ENCODE assay signal across 9 cellular contexts in genomic region chr1:155321577-155322497, GRCh38. TPM values are rescaled to one million over a fixed set of nuclear protein-coding genes. Genes with fewer than 3 reads are reported as not detected.
A peak's percentile ranks its signal among the peaks of the same experiment; 100 is the strongest.
DNase-seq lines count a peak whose midpoint lies in the region; ATAC-seq and TF ChIP-seq lines count a peak whose summit lies in the region.
"Had no signal": no experiment of that assay in that cellular context is flagged by ENCODE, and none has a peak within 500 bp of the region (broad histone marks: within the 10 kb centered on the region; RNA-seq: fewer than 3 reads in every experiment).

No MANE protein-coding gene starts in this region.

- no peaks in the 10 kb centered on the region for H3K27me3 ChIP-seq in H9 (ENCODE audit: insufficient read depth, low read length)
- no peaks in the 10 kb centered on the region for H3K27me3 ChIP-seq in heart right ventricle
- no peaks in the 10 kb centered on the region for H3K27me3 ChIP-seq in skeletal muscle tissue (ENCODE audit: control insufficient read depth in 3 of 3, insufficient read depth in 3 of 3, low read length in 3 of 3)

- intact Hi-C loops in heart right ventricle (cut with DNase I), result loop anchor here (2.0 to 5.0 kb wide), 7 partner anchors 45 to 270 kb away; partner anchors contain the start of genes HCN3 (in 6 of the 10), MTX1 (in 2 of the 10), THBS3 (in 2 of the 10) and ENTREP3 (in 1 of the 10)

- H3K9me3 ChIP-seq in H9 (ENCODE audit: control insufficient read depth, low read depth, low read length) (no peaks in the 10 kb centered on the region), heart right ventricle (no peaks in the 10 kb centered on the region), skeletal muscle tissue (ENCODE audit: control insufficient read depth in 3 of 3, low read length in 3 of 3) (no peaks in the 10 kb centered on the region)

- H3K79me1 ChIP-seq in H9 (ENCODE audit: insufficient read depth, low read depth, low read length, poor library complexity, severe bottlenecking), result no peaks in the 10 kb centered on the region

- H3K56ac ChIP-seq in H9 (ENCODE audit: insufficient read length, low read depth, low read length), result no peak overlapping the region

- H3K4ac ChIP-seq in H9 (ENCODE audit: low read depth, low read length), result no peak overlapping the region

- no peaks in the 10 kb centered on the region for H3K79me2 ChIP-seq in H9 (ENCODE audit: insufficient read depth, low read length)

- H4K91ac ChIP-seq in H9 (ENCODE audit: insufficient read length, low read depth, low read length), result no peak overlapping the region

- no peaks in the 10 kb centered on the region for H3K9me3 Mint-ChIP-seq in H9

- H3K23me2 ChIP-seq in H9 (ENCODE audit: insufficient read length, low read depth, low read length, poor library complexity, severe bottlenecking), result peaks cover 31% of the 10 kb centered on the region

- H3T11ph ChIP-seq in H9 (ENCODE audit: low read length), result no peak overlapping the region

- no peak overlapping the region for H2BK12ac ChIP-seq in H9 (ENCODE audit: insufficient read length, low read depth, low read length)

- H2BK15ac ChIP-seq in H9 (ENCODE audit: low read depth, low read length), result no peak overlapping the region

- H3K36me3 ChIP-seq in heart right ventricle (peaks cover 0 to 45% (median 9%) of the 10 kb centered on the region in 9 donors), skeletal muscle tissue (ENCODE audit: control insufficient read depth in 3 of 3, insufficient read depth in 3 of 3, low read length in 3 of 3) (peaks cover 8 to 13% (median 12%) of the 10 kb centered on the region in 3 donors)

- H3K4me3 ChIP-seq in WI38 (ENCODE audit: low read depth, low read length) (peak overlapping the region; percentile 89), heart right ventricle (peak overlapping the region; percentile 67 to 95 (median 84)), skeletal muscle tissue (ENCODE audit: low read length in 3 of 3) (peak overlapping the region; percentile 76 to 80 (median 79))

- peaks cover 11 to 34% (median 27%) of the 10 kb centered on the region in 3 experiments; a peak in 6 of 7 replicates for H3K36me3 Mint-ChIP-seq in H9 (ENCODE audit: insufficient read depth in 1 of 3, low read depth in 3 of 3)

- no CpG with 5 or more reads among the region's 29 CpGs for WGBS in H9 (ENCODE audit: extremely low coverage, insufficient read length, low lambda C conversion rate)
- 44 to 47% methylated on average over 27 to 29 of the region's 29 CpGs for WGBS in heart right ventricle, 2 donors

- H3K9ac ChIP-seq in H9 (ENCODE audit: extremely low read depth, insufficient read length, low read length), result no peak overlapping the region
- peak overlapping the region; percentile 51 to 59 (median 51) for H3K9ac ChIP-seq in skeletal muscle tissue (ENCODE audit: low read depth in 1 of 3, low read length in 3 of 3)

- H4K5ac ChIP-seq in H9 (ENCODE audit: insufficient read length, low read depth, low read length), result no peak overlapping the region

- H3K4me1 ChIP-seq in H9 (ENCODE audit: insufficient read depth, low read length) (peaks cover 2% of the 10 kb centered on the region; the same call in 1 of the 2 replicates), heart right ventricle (peaks cover 7 to 53% (median 40%) of the 10 kb centered on the region in 9 donors), skeletal muscle tissue (ENCODE audit: control insufficient read depth in 3 of 3, insufficient read depth in 3 of 3, low read length in 3 of 3) (peaks cover 32 to 51% (median 35%) of the 10 kb centered on the region in 3 donors)

- H4K20me1 ChIP-seq in H9 (ENCODE audit: control insufficient read depth, insufficient read depth, insufficient read length), result no peaks in the 10 kb centered on the region

- H2BK20ac ChIP-seq in H9 (ENCODE audit: low read depth, low read length, poor library complexity, severe bottlenecking), result no peak overlapping the region

- H3K27ac Mint-ChIP-seq in H9, result peak overlapping the region in 1 of 3 experiments; percentile 59; a peak in 1 of 7 replicates

- no peak for ATAC-seq in heart right ventricle
- no peak for ATAC-seq in HG02571 (IDR thresholded peaks at IDR 0.05; ENCODE audit: unreplicated experiment)
- ATAC-seq in GM21360 (IDR thresholded peaks at IDR 0.05; ENCODE audit: unreplicated experiment), result no peak
- ATAC-seq in GM18868 (IDR thresholded peaks at IDR 0.05; ENCODE audit: unreplicated experiment), result no peak

- peak overlapping the region; percentile 86 to 93 for H3K4me3 Mint-ChIP-seq in H9

- no peak overlapping the region for H4K8ac ChIP-seq in H9 (replicated peaks; ENCODE audit: insufficient read length, low read depth, low read length)

- H3K4me1 Mint-ChIP-seq in H9, result peaks cover 40 to 42% of the 10 kb centered on the region in 2 experiments

- no peak overlapping the region; the same call in 1 of the 2 replicates for H3K14ac ChIP-seq in H9 (ENCODE audit: insufficient read depth, low read length)

- H2BK120ac ChIP-seq in H9 (ENCODE audit: low read depth, low read length, poor library complexity, severe bottlenecking), result no peak overlapping the region

- H3K27ac ChIP-seq in H9 (ENCODE audit: insufficient read length, low read depth, low read length) (no peak overlapping the region), heart right ventricle (peak overlapping the region; percentile 49 to 98 (median 97)), skeletal muscle tissue (ENCODE audit: low read depth, low read length) (peak overlapping the region; percentile 89)

- DNase-seq in H9 (peak; percentile 48), heart right ventricle (peak in 1 of 2 donors; percentile 22)
- DNase-seq in stimulated activated CD8-positive, alpha-beta memory T cell treated with anti-CD3 and anti-CD28 coated beads, Interleukin-4, amount 100 ng/mL, for 48 hours, result no peak

- no peak overlapping the region for H2AFZ ChIP-seq in H9 (ENCODE audit: low read length)

- no peak overlapping the region for H3K23ac ChIP-seq in H9 (ENCODE audit: insufficient read length, low read depth, low read length)

- H3K4me2 ChIP-seq in H9 (ENCODE audit: insufficient read depth, insufficient read length, low read length), result peak overlapping the region; percentile 68

- H2BK5ac ChIP-seq in H9 (ENCODE audit: insufficient read length, low read length), result no peak overlapping the region

- no peak overlapping the region for H3K18ac ChIP-seq in H9 (ENCODE audit: insufficient read length, low read depth, low read length)

- H3K27me3 Mint-ChIP-seq in H9 (ENCODE audit: low read depth), result no peaks in the 10 kb centered on the region; the same call in none of the 2 replicates

- no peak for TF ChIP-seq CTCF in H9 (conservative IDR thresholded peaks at IDR 0.05)
- no peak for TF ChIP-seq CTCF in WI38 (IDR thresholded peaks at IDR 0.05; ENCODE audit: low read depth, low read length)
- no peak for TF ChIP-seq CTCF in heart right ventricle (IDR thresholded peaks at IDR 0.05)

- H2AK5ac ChIP-seq in H9 (ENCODE audit: insufficient read length, low read length), result no peak overlapping the region

RNA-seq across cellular contexts. Expression of gene RUSC1, which starts 1.1 kb away (rescaled TPM):
- 66.9 and 70.8 TPM in 2 replicates for total RNA-seq in H9 (2021)
- total RNA-seq in heart right ventricle, result 10 to 100 TPM; 11.4 to 22.8 (median 15.1) TPM
- polyA plus RNA-seq in heart right ventricle, result 10 to 100 TPM; 25.0 to 26.4 TPM
- 9.4 TPM for total RNA-seq in skeletal muscle tissue

RNA-seq across cellular contexts. Expression of gene FDPS, which starts 13.2 kb away (rescaled TPM):
- total RNA-seq in H9 (2021) (271 and 273 TPM in 2 replicates), heart right ventricle (100 to 1,000 TPM in 1 of 10 donors, 10 to 100 TPM in 9; 63.1 to 108 (median 76.9) TPM), skeletal muscle tissue (69.4 TPM)
- 100 to 1,000 TPM; 109 to 113 TPM for polyA plus RNA-seq in heart right ventricle

RNA-seq across cellular contexts. Expression of gene PKLR, which starts 20.6 kb away (rescaled TPM):
- 0.13 TPM in 1 of 2 replicates, not detected in the other for total RNA-seq in H9 (2021)
- total RNA-seq in heart right ventricle, result under 1 TPM in 1 of 10 donors, not detected in 9; 0.11 TPM
- not detected for polyA plus RNA-seq in heart right ventricle
- total RNA-seq in skeletal muscle tissue, result not detected
- total RNA-seq: LHCN-M2 had no signal

RNA-seq across cellular contexts. Expression of gene HCN3, which starts 44.6 kb away (rescaled TPM):
- total RNA-seq in H9 (2021) (4.7 and 5.4 TPM in 2 replicates), heart right ventricle (1 to 10 TPM in 5 of 10 donors, under 1 TPM in 5; 0.68 to 1.7 (median 1.0) TPM), skeletal muscle tissue (1.0 TPM)
- polyA plus RNA-seq in heart right ventricle, result 1 to 10 TPM in 1 of 2 donors, under 1 TPM in 1; 0.81 to 3.2 TPM

RNA-seq across cellular contexts. Expression of gene CLK2, which starts 48.5 kb away (rescaled TPM):
- total RNA-seq in H9 (2021), result 77.5 and 81.5 TPM in 2 replicates
- 10 to 100 TPM; 12.5 to 21.9 (median 18.0) TPM for total RNA-seq in heart right ventricle
- polyA plus RNA-seq in heart right ventricle, result 10 to 100 TPM; 17.4 to 47.1 TPM
- total RNA-seq in skeletal muscle tissue, result 23.5 TPM
